In genomic region chr19:38733241-38733492, GRCh38 we compare ENCODE assay signal across 1 cellular context.
TF ChIP-seq lines count a peak whose summit lies in the region.

No MANE protein-coding gene starts in this region.

TF ChIP-seq in liver, 16 proteins besides CTCF, POLR2A, EP300 and RAD21:
- TF ChIP-seq GABPA (IDR thresholded peaks at IDR 0.05 in 1 of 2, conservative IDR thresholded peaks at IDR 0.05 in 1 of 2): no peak
- TF ChIP-seq HNF4G (IDR thresholded peaks at IDR 0.05): no peak
- TF ChIP-seq HNF4A (conservative IDR thresholded peaks at IDR 0.05): no peak
- no peak for TF ChIP-seq FOXA1 (IDR thresholded peaks at IDR 0.05)
- no peak for TF ChIP-seq REST (IDR thresholded peaks at IDR 0.05)
- TF ChIP-seq, protein P1, sequence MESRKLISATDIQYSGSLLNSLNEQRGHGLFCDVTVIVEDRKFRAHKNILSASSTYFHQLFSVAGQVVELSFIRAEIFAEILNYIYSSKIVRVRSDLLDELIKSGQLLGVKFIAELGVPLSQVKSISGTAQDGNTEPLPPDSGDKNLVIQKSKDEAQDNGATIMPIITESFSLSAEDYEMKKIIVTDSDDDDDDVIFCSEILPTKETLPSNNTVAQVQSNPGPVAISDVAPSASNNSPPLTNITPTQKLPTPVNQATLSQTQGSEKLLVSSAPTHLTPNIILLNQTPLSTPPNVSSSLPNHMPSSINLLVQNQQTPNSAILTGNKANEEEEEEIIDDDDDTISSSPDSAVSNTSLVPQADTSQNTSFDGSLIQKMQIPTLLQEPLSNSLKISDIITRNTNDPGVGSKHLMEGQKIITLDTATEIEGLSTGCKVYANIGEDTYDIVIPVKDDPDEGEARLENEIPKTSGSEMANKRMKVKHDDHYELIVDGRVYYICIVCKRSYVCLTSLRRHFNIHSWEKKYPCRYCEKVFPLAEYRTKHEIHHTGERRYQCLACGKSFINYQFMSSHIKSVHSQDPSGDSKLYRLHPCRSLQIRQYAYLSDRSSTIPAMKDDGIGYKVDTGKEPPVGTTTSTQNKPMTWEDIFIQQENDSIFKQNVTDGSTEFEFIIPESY (IDR thresholded peaks at IDR 0.05): no peak
- no peak for TF ChIP-seq ATF3 (IDR thresholded peaks at IDR 0.05)
- TF ChIP-seq YY1 (IDR thresholded peaks at IDR 0.05): no peak
- TF ChIP-seq SP1 (IDR thresholded peaks at IDR 0.05): no peak
- TF ChIP-seq EGR1 (IDR thresholded peaks at IDR 0.05; ENCODE audit: low read depth in 2 of 2): no peak
- TF ChIP-seq TAF1 (conservative IDR thresholded peaks at IDR 0.05): no peak
- TF ChIP-seq, protein P2, sequence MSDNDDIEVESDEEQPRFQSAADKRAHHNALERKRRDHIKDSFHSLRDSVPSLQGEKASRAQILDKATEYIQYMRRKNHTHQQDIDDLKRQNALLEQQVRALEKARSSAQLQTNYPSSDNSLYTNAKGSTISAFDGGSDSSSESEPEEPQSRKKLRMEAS (IDR thresholded peaks at IDR 0.05): no peak
- TF ChIP-seq NR2F2 (IDR thresholded peaks at IDR 0.05): no peak
- TF ChIP-seq RXRA (IDR thresholded peaks at IDR 0.05): no peak
- no peak for TF ChIP-seq JUND (IDR thresholded peaks at IDR 0.05)
- TF ChIP-seq FOXA2 (IDR thresholded peaks at IDR 0.05): no peak
